ENCODE assay signal across 15 cellular contexts in genomic region chr1:145958734-145959133, GRCh38. TPM values are rescaled to one million over a fixed set of nuclear protein-coding genes. Genes with fewer than 3 reads are reported as not detected.
A peak's percentile ranks its signal among the peaks of the same experiment; 100 is the strongest.
DNase-seq lines count a peak whose midpoint lies in the region; ATAC-seq and TF ChIP-seq lines count a peak whose summit lies in the region.
"Had no signal": no experiment of that assay in that cellular context is flagged by ENCODE, and none has a peak within 500 bp of the region (broad histone marks: within the 10 kb centered on the region; RNA-seq: fewer than 3 reads in every experiment).

No MANE protein-coding gene starts in this region.

- no peaks in the 10 kb centered on the region for H3K9me3 ChIP-seq in CD4-positive, CD25-positive, alpha-beta regulatory T cell (ENCODE audit: control insufficient read depth in 2 of 2, low read length in 2 of 2)
- H3K9me3 ChIP-seq in neuron (ENCODE audit: low read length) (no peaks in the 10 kb centered on the region), thyroid gland (no peaks in the 10 kb centered on the region)
- H3K9me3 ChIP-seq: SJSA1 had no signal

- peaks cover 84% of the 10 kb centered on the region for H3K4me1 ChIP-seq in CD4-positive, CD25-positive, alpha-beta regulatory T cell (ENCODE audit: control insufficient read depth, insufficient read depth, low read length, poor library complexity, severe bottlenecking)
- H3K4me1 ChIP-seq in KMS-11 (ENCODE audit: low read depth, poor library complexity, severe bottlenecking) (peaks cover 36% of the 10 kb centered on the region), neuron (ENCODE audit: insufficient read depth, low read length) (peaks cover 69% of the 10 kb centered on the region), thyroid gland (peaks cover 31 to 38% of the 10 kb centered on the region in 2 donors)

- no peak for ATAC-seq in CD4-positive, CD25-positive, alpha-beta regulatory T cell (ENCODE audit: low read depth in 2 of 2)
- ATAC-seq in central memory CD8-positive, alpha-beta T cell (replicated peaks; ENCODE audit: extremely low read depth, poor library complexity, severe bottlenecking), result no peak
- no peak for ATAC-seq in GM21447 (IDR thresholded peaks at IDR 0.05; ENCODE audit: unreplicated experiment)
- no peak for ATAC-seq in HG03280 (IDR thresholded peaks at IDR 0.05; ENCODE audit: unreplicated experiment)

- peaks cover 31 to 81% (median 68%) of the 10 kb centered on the region in 4 donors for H3K4me1 Mint-ChIP-seq in CD4-positive, CD25-positive, alpha-beta regulatory T cell
- H3K4me1 Mint-ChIP-seq in central memory CD8-positive, alpha-beta T cell, result peaks cover 83% of the 10 kb centered on the region

- no peaks in the 10 kb centered on the region for H3K27me3 Mint-ChIP-seq in CD4-positive, CD25-positive, alpha-beta regulatory T cell
- no peaks in the 10 kb centered on the region for H3K27me3 Mint-ChIP-seq in central memory CD8-positive, alpha-beta T cell

- H3K27me3 ChIP-seq in CD4-positive, CD25-positive, alpha-beta regulatory T cell (ENCODE audit: control insufficient read depth, insufficient read depth, low read length), result no peaks in the 10 kb centered on the region
- H3K27me3 ChIP-seq in KMS-11 (ENCODE audit: insufficient read depth, low read depth) (no peaks in the 10 kb centered on the region), neuron (ENCODE audit: insufficient read depth, low read length) (no peaks in the 10 kb centered on the region), thyroid gland (no peaks in the 10 kb centered on the region)
- H3K27me3 ChIP-seq: SJSA1 had no signal

- H3K79me2 ChIP-seq in KMS-11 (ENCODE audit: insufficient read depth, low read depth), result peaks cover 4% of the 10 kb centered on the region; the same call in 1 of the 2 replicates

- H3K36me3 ChIP-seq in CD4-positive, CD25-positive, alpha-beta regulatory T cell (ENCODE audit: control insufficient read depth, insufficient read depth, low read length), result no peaks in the 10 kb centered on the region
- H3K36me3 ChIP-seq in KMS-11 (ENCODE audit: insufficient read depth) (no peaks in the 10 kb centered on the region), neuron (ENCODE audit: insufficient read depth, low read length) (no peaks in the 10 kb centered on the region), thyroid gland (no peaks in the 10 kb centered on the region)
- H3K36me3 ChIP-seq: cardiac muscle cell had no signal

- peak overlapping the region; percentile 85 for H3K27ac ChIP-seq in CD4-positive, CD25-positive, alpha-beta regulatory T cell (ENCODE audit: insufficient read depth, low read length, poor library complexity, severe bottlenecking)
- no peak overlapping the region; the same call in 1 of the 2 replicates for H3K27ac ChIP-seq in KMS-11
- peak overlapping the region in 1 of 3 donors; percentile 90 for H3K27ac ChIP-seq in thyroid gland
- H3K27ac ChIP-seq: epithelial cell of prostate, SJSA1 had no signal

- H3K4me3 ChIP-seq in CD4-positive, CD25-positive, alpha-beta regulatory T cell (ENCODE audit: low read depth, low read length), result peak overlapping the region; percentile 82
- H3K4me3 ChIP-seq in KMS-11 (IDR thresholded peaks at IDR 0.05; ENCODE audit: insufficient read depth, low read depth, low read length), result no peak overlapping the region
- H3K4me3 ChIP-seq in neuron (ENCODE audit: low read length), result peak overlapping the region; percentile 70
- no peak overlapping the region for H3K4me3 ChIP-seq in thyroid gland (replicated peaks in 1 of 3)
- H3K4me3 ChIP-seq: cardiac muscle cell had no signal

- H3K9ac ChIP-seq in KMS-11, result peak overlapping the region; percentile 65; the same call in 1 of the 2 replicates

- peak overlapping the region; percentile 72 to 100 (median 96) for H3K4me3 Mint-ChIP-seq in CD4-positive, CD25-positive, alpha-beta regulatory T cell
- no peak overlapping the region for H3K4me3 Mint-ChIP-seq in central memory CD8-positive, alpha-beta T cell

- in situ Hi-C loops in G401 (cut with HindIII; ENCODE audit: low sequenced_read_pairs), result no loop called here

- peak overlapping the region; percentile 77 for H3K4me2 ChIP-seq in KMS-11

- no peaks in the 10 kb centered on the region for H3K9me3 Mint-ChIP-seq in CD4-positive, CD25-positive, alpha-beta regulatory T cell
- no peaks in the 10 kb centered on the region for H3K9me3 Mint-ChIP-seq in central memory CD8-positive, alpha-beta T cell
- H3K9me3 Mint-ChIP-seq: WTC11 had no signal

- no peak for DNase-seq in CD4-positive, CD25-positive, alpha-beta regulatory T cell
- DNase-seq in central memory CD8-positive, alpha-beta T cell (ENCODE audit: low spot score in 2 of 2), result no peak
- DNase-seq in G401 (ENCODE audit: low spot score), result no peak
- DNase-seq in thyroid gland, result no peak
- DNase-seq: mammary epithelial cell; NCI-H1930; stimulated activated CD4-positive, alpha-beta T cell treated with anti-CD3 and anti-CD28 coated beads, Interleukin-4, amount 100 ng/mL, for 1 hour had no signal

- intact Hi-C loops in thyroid gland (cut with DNase I), result loop anchor here (5.0 kb wide), 1 partner anchor 41 kb away; the partner anchor contains the start of gene PEX11B

- peak overlapping the region; percentile 79 to 94 (median 91) for H3K27ac Mint-ChIP-seq in CD4-positive, CD25-positive, alpha-beta regulatory T cell
- peak overlapping the region; percentile 89 for H3K27ac Mint-ChIP-seq in central memory CD8-positive, alpha-beta T cell (ENCODE audit: low read depth)

- peak overlapping the region; percentile 63 for H2AFZ ChIP-seq in KMS-11 (ENCODE audit: low read depth)
- no peak overlapping the region for H2AFZ ChIP-seq in neuron (ENCODE audit: low read depth, low read length)

- H4K20me1 ChIP-seq in KMS-11 (ENCODE audit: insufficient read depth), result no peaks in the 10 kb centered on the region

- TF ChIP-seq CTCF in KMS-11 (conservative IDR thresholded peaks at IDR 0.05; ENCODE audit: low read depth, low read length), result no peak
- TF ChIP-seq CTCF in thyroid gland (IDR thresholded peaks at IDR 0.05), result no peak

- H3K36me3 Mint-ChIP-seq in CD4-positive, CD25-positive, alpha-beta regulatory T cell, result no peaks in the 10 kb centered on the region
- H3K36me3 Mint-ChIP-seq in central memory CD8-positive, alpha-beta T cell (ENCODE audit: insufficient read depth), result peaks cover 12% of the 10 kb centered on the region
- H3K36me3 Mint-ChIP-seq: WTC11 had no signal

- no peak for TF ChIP-seq POLR2A in thyroid gland (IDR thresholded peaks at IDR 0.05)

RNA-seq across cellular contexts. Expression of gene LIX1L, which starts 0.9 kb away (rescaled TPM):
- 36.2 TPM for total RNA-seq in CD4-positive, CD25-positive, alpha-beta regulatory T cell
- polyA plus RNA-seq in CD4-positive, CD25-positive, alpha-beta regulatory T cell, result 10 to 100 TPM; 21.7 to 26.9 (median 25.9) TPM
- total RNA-seq in G401 (2014; rRNA removed; shearing (Covaris generic)), result 31.7 and 32.1 TPM in 2 replicates
- total RNA-seq in thyroid gland, result 10 to 100 TPM; 18.7 to 26.9 (median 20.3) TPM

RNA-seq across cellular contexts. Expression of gene ANKRD34A, which starts 5.6 kb away (rescaled TPM):
- total RNA-seq in CD4-positive, CD25-positive, alpha-beta regulatory T cell, result 1.6 TPM
- under 1 TPM; 0.07 to 0.45 (median 0.31) TPM for polyA plus RNA-seq in CD4-positive, CD25-positive, alpha-beta regulatory T cell
- 2.5 and 16.1 TPM in 2 replicates for total RNA-seq in G401 (2014; rRNA removed; shearing (Covaris generic))
- 1 to 10 TPM in 2 of 4 donors, under 1 TPM in 2; 0.13 to 2.0 (median 0.97) TPM for total RNA-seq in thyroid gland

RNA-seq across cellular contexts. Expression of gene POLR3GL, which starts 5.8 kb away (rescaled TPM):
- total RNA-seq in CD4-positive, CD25-positive, alpha-beta regulatory T cell, result 30.8 TPM
- polyA plus RNA-seq in CD4-positive, CD25-positive, alpha-beta regulatory T cell, result 100 to 1,000 TPM; 103 to 129 (median 109) TPM
- total RNA-seq in G401 (2014; rRNA removed; shearing (Covaris generic)), result 13.4 and 13.5 TPM in 2 replicates
- total RNA-seq in thyroid gland, result 10 to 100 TPM; 12.5 to 36.4 (median 22.7) TPM

RNA-seq across cellular contexts. Expression of gene RBM8A, which starts 31.4 kb away (rescaled TPM):
- total RNA-seq in CD4-positive, CD25-positive, alpha-beta regulatory T cell, result 143 TPM
- 100 to 1,000 TPM; 143 to 176 (median 154) TPM for polyA plus RNA-seq in CD4-positive, CD25-positive, alpha-beta regulatory T cell
- total RNA-seq in G401 (2014; rRNA removed; shearing (Covaris generic)), result 86.0 and 117 TPM in 2 replicates
- 100 to 1,000 TPM; 108 to 143 (median 124) TPM for total RNA-seq in thyroid gland

RNA-seq across cellular contexts. Expression of gene TXNIP, which starts 37.6 kb away (rescaled TPM):
- total RNA-seq in CD4-positive, CD25-positive, alpha-beta regulatory T cell, result 1,496 TPM
- polyA plus RNA-seq in CD4-positive, CD25-positive, alpha-beta regulatory T cell, result 1,000 to 10,000 TPM; 2,637 to 4,955 (median 3,590) TPM
- 1.8 and 4.7 TPM in 2 replicates for total RNA-seq in G401 (2014; rRNA removed; shearing (Covaris generic))
- 1,000 to 10,000 TPM in 2 of 4 donors, 100 to 1,000 TPM in 2; 739 to 2,947 (median 1,128) TPM for total RNA-seq in thyroid gland

Comparison
In these comparisons a context has a peak if more than half of its experiments do, and no peak if none do; other contexts are left out.
1. H3K4me3 ChIP-seq: peak in CD4-positive, CD25-positive, alpha-beta regulatory T cell (single experiment) and neuron (single experiment); none in KMS-11 (single experiment) and thyroid gland (0 of 3).